22 cellular contexts compared by ENCODE assay signal in the genomic region with DNA sequence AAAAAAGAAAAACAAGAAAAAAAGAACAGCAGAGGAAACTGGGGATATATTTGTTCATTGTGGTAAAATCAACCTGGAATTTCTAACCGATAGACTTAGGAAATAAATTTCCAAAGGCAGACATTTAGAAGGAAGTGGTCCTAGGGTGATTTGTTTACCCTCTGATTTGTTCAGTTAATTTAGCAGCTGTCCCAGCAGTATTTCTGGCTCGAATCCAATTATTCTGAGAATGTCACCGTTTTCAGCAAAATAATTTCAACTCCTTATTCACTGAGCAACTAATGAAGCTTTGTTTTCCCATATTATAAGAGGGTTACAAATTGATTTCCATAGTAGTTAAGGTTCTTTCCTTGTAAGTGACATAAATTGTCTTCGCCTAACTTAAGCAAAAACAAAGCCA.
A peak's percentile ranks its signal among the peaks of the same experiment; 100 is the strongest.
DNase-seq lines count a peak whose midpoint lies in the region; ATAC-seq and TF ChIP-seq lines count a peak whose summit lies in the region.
"Had no signal": no experiment of that assay in that cellular context is flagged by ENCODE, and none has a peak within 500 bp of the region (broad histone marks: within the 10 kb centered on the region; RNA-seq: fewer than 3 reads in every experiment).

No MANE protein-coding gene starts in this region.

- DNase-seq in DMS153 (lab: John Stamatoyannopoulos, UW) = peak; percentile 7
- peak; percentile 33 for DNase-seq in NCI-H1105 (lab: John Stamatoyannopoulos, UW)
- peak; percentile 28 for DNase-seq in NCI-H2171 (lab: John Stamatoyannopoulos, UW)
- peak; percentile 96 for DNase-seq in NCI-H748 treated with DMSO at 0.1 percent for 48 hours (lab: John Stamatoyannopoulos, UW)
- DNase-seq in tibial nerve (ENCODE audit: low spot score in 2 of 2) = no peak
- DNase-seq in DMS79 treated with DMSO at 0.1 percent for 48 hours (lab: John Stamatoyannopoulos, UW) = no peak
- no peak for DNase-seq in NCI-H2029 treated with DMSO at 0.1 percent for 48 hours (lab: John Stamatoyannopoulos, UW)
- DNase-seq: Caco-2; CD4-positive, CD25-positive, alpha-beta regulatory T cell; DMS 273 treated with DMSO at 0.1 percent for 48 hours; GDM1; H7; Karpas-422; NCI-H1436 treated with DMSO at 0.1 percent for 48 hours; NCI-H510A treated with DMSO at 0.1 percent for 48 hours; PC-9; RPMI8226; SHP77; SW 1271; T-helper 17 cell had no signal

- no peak for TF ChIP-seq CTCF in tibial nerve (IDR thresholded peaks at IDR 0.05)

- H3K4me1 ChIP-seq in tibial nerve = no peaks in the 10 kb centered on the region
- H3K4me1 ChIP-seq: Caco-2 had no signal

- no peak for TF ChIP-seq EP300 in tibial nerve (IDR thresholded peaks at IDR 0.05)

- no peaks in the 10 kb centered on the region for H3K36me3 ChIP-seq in tibial nerve

- WGBS in tibial nerve, 2 donors = 33 to 43% methylated on average over 4 of the region's 4 CpGs

- H3K9me3 ChIP-seq in tibial nerve = peaks cover 0 to 5% (median 0%) of the 10 kb centered on the region in 4 donors

- H3K27ac ChIP-seq in tibial nerve = no peak overlapping the region
- H3K27ac ChIP-seq: PC-9, SK-N-MC had no signal

- H3K27me3 ChIP-seq in tibial nerve = no peaks in the 10 kb centered on the region

- H3K4me3 ChIP-seq in tibial nerve = no peak overlapping the region
- H3K4me3 ChIP-seq: PC-9, SK-N-MC had no signal

- no peak for ATAC-seq in GM18517 (IDR thresholded peaks at IDR 0.05; ENCODE audit: unreplicated experiment)
- ATAC-seq: T-helper 17 cell had no signal

- TF ChIP-seq POLR2A in tibial nerve (IDR thresholded peaks at IDR 0.05) = no peak

Comparison
In these comparisons a context has a peak if more than half of its experiments do, and no peak if none do; other contexts are left out.
1. DNase-seq: peak in DMS153 (single experiment), NCI-H1105 (single experiment), NCI-H2171 (single experiment) and NCI-H748 treated with DMSO at 0.1 percent for 48 hours (single experiment); none in tibial nerve (0 of 2), DMS79 treated with DMSO at 0.1 percent for 48 hours (single experiment) and NCI-H2029 treated with DMSO at 0.1 percent for 48 hours (single experiment).